ENCODE assay signal across 19 cellular contexts in genomic region chr10:100501423-100501822, GRCh38. TPM values are rescaled to one million over a fixed set of nuclear protein-coding genes. Genes with fewer than 3 reads are reported as not detected.
"Had no signal": no experiment of that assay in that cellular context is flagged by ENCODE, and none has a peak within 500 bp of the region (broad histone marks: within the 10 kb centered on the region; RNA-seq: fewer than 3 reads in every experiment).

No MANE protein-coding gene starts in this region.

- H3K4me1 ChIP-seq: body of pancreas, lower lobe of right lung, pancreas, suprapubic skin had no signal

- H3K4me3 Mint-ChIP-seq: activated T-cell treated with anti-CD3 and anti-CD28 coated beads, Interleukin-2, amount 50 U/mL, for 24 hours; dendritic cell treated with granulocyte-macrophage colony-stimulating factor and Interleukin-4, amounts not matched to agents 40 ng/mL and 50 ng/mL, for 4 days; effector memory CD8-positive, alpha-beta T cell; mesothelial cell of epicardium; type B pancreatic cell had no signal

- ATAC-seq: body of pancreas; effector memory CD8-positive, alpha-beta T cell; lower lobe of right lung; pancreas; stimulated activated naive CD8-positive, alpha-beta T cell treated with anti-CD3 and anti-CD28 coated beads, Interleukin-15, Interleukin-2, amounts not matched to agents 100 U/mL and 50 U/mL, for 24 hours had no signal

- H3K36me3 ChIP-seq: pancreas had no signal

- H3K27ac Mint-ChIP-seq: activated T-cell treated with anti-CD3 and anti-CD28 coated beads, Interleukin-2, amount 50 U/mL, for 24 hours; dendritic cell treated with granulocyte-macrophage colony-stimulating factor and Interleukin-4, amounts not matched to agents 40 ng/mL and 50 ng/mL, for 4 days; mesothelial cell of epicardium; type B pancreatic cell had no signal

- H3K27me3 Mint-ChIP-seq: activated T-cell treated with anti-CD3 and anti-CD28 coated beads, Interleukin-2, amount 50 U/mL, for 24 hours; dendritic cell treated with granulocyte-macrophage colony-stimulating factor and Interleukin-4, amounts not matched to agents 40 ng/mL and 50 ng/mL, for 4 days; effector memory CD8-positive, alpha-beta T cell; type B pancreatic cell had no signal

- FAIRE-seq: pancreas had no signal

- H3K9me3 ChIP-seq: adrenal gland, body of pancreas, lower lobe of right lung, pancreas, suprapubic skin had no signal

- H3K27me3 ChIP-seq: adrenal gland, body of pancreas, pancreas, suprapubic skin had no signal

- H3K9me3 Mint-ChIP-seq: activated T-cell treated with anti-CD3 and anti-CD28 coated beads, Interleukin-2, amount 50 U/mL, for 24 hours; dendritic cell treated with granulocyte-macrophage colony-stimulating factor and Interleukin-4, amounts not matched to agents 40 ng/mL and 50 ng/mL, for 4 days; effector memory CD8-positive, alpha-beta T cell; mesothelial cell of epicardium; type B pancreatic cell had no signal

- H3K4me3 ChIP-seq: adrenal gland, body of pancreas, lower lobe of right lung, pancreas, suprapubic skin had no signal

- DNase-seq: activated CD4-positive, CD25-positive, alpha-beta regulatory T cell treated with anti-CD3 and anti-CD28 coated beads, Interleukin-2, amount 50 U/mL, for 72 hours; activated T-cell treated with anti-CD3 and anti-CD28 coated beads, Interleukin-2, amount 50 U/mL, for 24 hours; adrenal gland; body of pancreas; effector memory CD8-positive, alpha-beta T cell; glutamatergic neuron; lower lobe of right lung; pancreas; stimulated activated CD4-positive, alpha-beta T cell treated with anti-CD3 and anti-CD28 coated beads, Interleukin-4, amount 100 ng/mL, for 1 hour; stimulated activated CD8-positive, alpha-beta memory T cell treated with anti-CD3 and anti-CD28 coated beads, Interleukin-4, amount 100 ng/mL, for 48 hours; stimulated activated naive CD8-positive, alpha-beta T cell treated with anti-CD3 and anti-CD28 coated beads, Interleukin-15, Interleukin-2, amounts not matched to agents 100 U/mL and 50 U/mL, for 24 hours had no signal

- H3K27ac ChIP-seq: adrenal gland, body of pancreas, epithelial cell of prostate, lower lobe of right lung, pancreas, suprapubic skin had no signal

RNA-seq across cellular contexts. Expression of gene WNT8B, which starts 38.6 kb away (rescaled TPM):
- total RNA-seq: activated CD8-positive, alpha-beta memory T cell treated with anti-CD3 and anti-CD28 coated beads for 36 hours; body of pancreas; fibroblast of villous mesenchyme; renal cortical epithelial cell had no signal
